In genomic region chr10:132543916-132544743, GRCh38 we compare ENCODE assay signal across 10 cellular contexts. TPM values are rescaled to one million over a fixed set of nuclear protein-coding genes. Genes with fewer than 3 reads are reported as not detected.
DNase-seq lines count a peak whose midpoint lies in the region; ATAC-seq and TF ChIP-seq lines count a peak whose summit lies in the region.
"Had no signal": no experiment of that assay in that cellular context is flagged by ENCODE, and none has a peak within 500 bp of the region (broad histone marks: within the 10 kb centered on the region; RNA-seq: fewer than 3 reads in every experiment).

No MANE protein-coding gene starts in this region.

- H2BK5ac ChIP-seq in neuronal stem cell (ENCODE audit: low read length) (no peak overlapping the region), H9 (ENCODE audit: insufficient read length, low read length) (no peak overlapping the region)

- no peak overlapping the region for H3K4ac ChIP-seq in neuronal stem cell (ENCODE audit: low read length)
- H3K4ac ChIP-seq in H9 (ENCODE audit: low read depth, low read length), result no peak overlapping the region

- H3K4me1 Mint-ChIP-seq in CD8-positive, alpha-beta memory T cell, result peaks cover 34 to 87% (median 34%) of the 10 kb centered on the region in 3 donors
- H3K4me1 Mint-ChIP-seq in H9, result peaks cover 26 to 43% of the 10 kb centered on the region in 2 experiments

- H2BK20ac ChIP-seq in H9 (ENCODE audit: low read depth, low read length, poor library complexity, severe bottlenecking), result no peak overlapping the region

- no peaks in the 10 kb centered on the region for H3K23me2 ChIP-seq in H9 (ENCODE audit: insufficient read length, low read depth, low read length, poor library complexity, severe bottlenecking)

- peaks cover 0 to 1% (median 0%) of the 10 kb centered on the region in 3 donors for H3K36me3 Mint-ChIP-seq in CD8-positive, alpha-beta memory T cell
- H3K36me3 Mint-ChIP-seq in H9 (ENCODE audit: insufficient read depth in 1 of 3, low read depth in 3 of 3), result peaks cover 0 to 2% (median 0%) of the 10 kb centered on the region in 3 experiments; a peak in 2 of 7 replicates

- H3K56ac ChIP-seq in H9 (ENCODE audit: insufficient read length, low read depth, low read length), result no peak overlapping the region

- H3K14ac ChIP-seq in neuronal stem cell (ENCODE audit: low read length) (no peak overlapping the region), H9 (ENCODE audit: insufficient read depth, low read length) (no peak overlapping the region)

- H4K91ac ChIP-seq in neuronal stem cell (ENCODE audit: low read depth, low read length, poor library complexity) (no peak overlapping the region), H9 (ENCODE audit: insufficient read length, low read depth, low read length) (no peak overlapping the region)

- H4K8ac ChIP-seq in neuronal stem cell (ENCODE audit: low read depth, low read length) (no peak overlapping the region), H9 (replicated peaks; ENCODE audit: insufficient read length, low read depth, low read length) (no peak overlapping the region)

- H2BK12ac ChIP-seq in neuronal stem cell (ENCODE audit: low read length) (no peak overlapping the region), H9 (ENCODE audit: insufficient read length, low read depth, low read length) (no peak overlapping the region)

- H2AK5ac ChIP-seq in neuronal stem cell (ENCODE audit: low read depth, low read length), result no peak overlapping the region
- no peak overlapping the region for H2AK5ac ChIP-seq in H9 (ENCODE audit: insufficient read length, low read length)

- peak overlapping the region; percentile 43 for H3K4me2 ChIP-seq in OCI-LY3 (ENCODE audit: low read length)
- no peak overlapping the region for H3K4me2 ChIP-seq in neuronal stem cell (ENCODE audit: insufficient read depth, low read length, poor library complexity, severe bottlenecking)
- no peak overlapping the region for H3K4me2 ChIP-seq in H9 (ENCODE audit: insufficient read depth, insufficient read length, low read length)

- peak in 1 of 5 donors; percentile 39 for DNase-seq in CD8-positive, alpha-beta memory T cell
- DNase-seq in neuronal stem cell (ENCODE audit: low spot score), result no peak
- no peak for DNase-seq in GDM1 (lab: John Stamatoyannopoulos, UW)
- no peak for DNase-seq in H9
- DNase-seq: gastrocnemius medialis, NCI-H446 treated with DMSO at 0.1 percent for 48 hours had no signal

- CTCF ChIA-PET in CD8-positive, alpha-beta memory T cell (lab: Charles Lee), result no interaction called here

- H3K9ac ChIP-seq in OCI-LY3 (ENCODE audit: low read length) (no peak overlapping the region), duodenal mucosa (ENCODE audit: low read depth in 1 of 2, low read length in 2 of 2) (peak overlapping the region; percentile 19 to 38), neuronal stem cell (ENCODE audit: low read depth, low read length, poor library complexity) (no peak overlapping the region), H9 (ENCODE audit: extremely low read depth, insufficient read length, low read length) (no peak overlapping the region)

- H3K9me3 Mint-ChIP-seq in CD8-positive, alpha-beta memory T cell, result no peaks in the 10 kb centered on the region
- H3K9me3 Mint-ChIP-seq in H9, result no peaks in the 10 kb centered on the region

- H3K79me2 ChIP-seq in OCI-LY3 (ENCODE audit: low read length) (no peaks in the 10 kb centered on the region), H9 (ENCODE audit: insufficient read depth, low read length) (peaks cover 2% of the 10 kb centered on the region; the same call in 1 of the 2 replicates)

- no peak overlapping the region for H3T11ph ChIP-seq in H9 (ENCODE audit: low read length)

- H3K79me1 ChIP-seq in neuronal stem cell (ENCODE audit: low read depth, low read length) (no peaks in the 10 kb centered on the region), H9 (ENCODE audit: insufficient read depth, low read depth, low read length, poor library complexity, severe bottlenecking) (peaks cover 5% of the 10 kb centered on the region)

- peaks cover 0 to 2% of the 10 kb centered on the region in 2 donors for H3K27me3 Mint-ChIP-seq in CD8-positive, alpha-beta memory T cell
- peaks cover 5% of the 10 kb centered on the region for H3K27me3 Mint-ChIP-seq in H9 (ENCODE audit: low read depth)

- peak overlapping the region; percentile 78 to 96 (median 89) for H3K4me3 Mint-ChIP-seq in CD8-positive, alpha-beta memory T cell
- no peak overlapping the region for H3K4me3 Mint-ChIP-seq in H9

- H4K20me1 ChIP-seq in OCI-LY3 (ENCODE audit: insufficient read depth, low read length) (no peaks in the 10 kb centered on the region), H9 (ENCODE audit: control insufficient read depth, insufficient read depth, insufficient read length) (no peaks in the 10 kb centered on the region)

- no peak for ATAC-seq in GM18519 (IDR thresholded peaks at IDR 0.05; ENCODE audit: low FRiP score, unreplicated experiment)
- ATAC-seq in GM18505 (IDR thresholded peaks at IDR 0.05; ENCODE audit: unreplicated experiment), result no peak
- ATAC-seq: gastrocnemius medialis had no signal

- no peak for TF ChIP-seq POLR2A in GM18505 (IDR thresholded peaks at IDR 0.05; ENCODE audit: borderline replicate concordance, extremely low read depth, insufficient read depth, insufficient read length)

- H3K23ac ChIP-seq in neuronal stem cell (ENCODE audit: low read depth, low read length, poor library complexity), result no peak overlapping the region
- H3K23ac ChIP-seq in H9 (ENCODE audit: insufficient read length, low read depth, low read length), result no peak overlapping the region

- H3K36me3 ChIP-seq in CD8-positive, alpha-beta memory T cell (ENCODE audit: insufficient read depth, low read length), result no peaks in the 10 kb centered on the region
- H3K36me3 ChIP-seq in OCI-LY3 (replicated peaks; ENCODE audit: low read depth, low read length) (no peaks in the 10 kb centered on the region), duodenal mucosa (ENCODE audit: control insufficient read depth in 1 of 2, insufficient read depth in 2 of 2, low read length in 2 of 2) (no peaks in the 10 kb centered on the region), neuronal stem cell (replicated peaks in 1 of 2; ENCODE audit: control insufficient read depth in 2 of 2, insufficient read depth in 2 of 2, low read length in 2 of 2) (no peaks in the 10 kb centered on the region)
- H3K36me3 ChIP-seq: gastrocnemius medialis had no signal

- WGBS in neuronal stem cell (ENCODE audit: extremely low coverage in 2 of 2, insufficient read length in 2 of 2, insufficient replicate concordance in 1 of 2), 2 donors, result no CpG with 5 or more reads among the region's 28 CpGs
- WGBS in H9 (ENCODE audit: extremely low coverage, insufficient read length, low lambda C conversion rate), result no CpG with 5 or more reads among the region's 28 CpGs

- peaks cover 56% of the 10 kb centered on the region for H3K4me1 ChIP-seq in CD8-positive, alpha-beta memory T cell (ENCODE audit: insufficient read depth, low read length)
- H3K4me1 ChIP-seq in OCI-LY3 (ENCODE audit: low read length), result no peaks in the 10 kb centered on the region; the same call in 1 of the 2 replicates
- peaks cover 49 to 53% of the 10 kb centered on the region in 2 donors for H3K4me1 ChIP-seq in duodenal mucosa (ENCODE audit: control insufficient read depth in 1 of 2, insufficient read depth in 2 of 2, low read length in 2 of 2)
- H3K4me1 ChIP-seq in neuronal stem cell (ENCODE audit: control insufficient read depth in 2 of 2, insufficient read depth in 1 of 2, low read depth in 1 of 2, low read length in 2 of 2), result peaks cover 7 to 18% of the 10 kb centered on the region in 2 donors
- no peaks in the 10 kb centered on the region; the same call in 1 of the 2 replicates for H3K4me1 ChIP-seq in H9 (ENCODE audit: insufficient read depth, low read length)

- H3K27ac Mint-ChIP-seq in CD8-positive, alpha-beta memory T cell, result peak overlapping the region; percentile 47 to 90 (median 85)
- no peak overlapping the region for H3K27ac Mint-ChIP-seq in H9

- no peak overlapping the region for H2BK120ac ChIP-seq in neuronal stem cell (ENCODE audit: low read depth, low read length)
- H2BK120ac ChIP-seq in H9 (ENCODE audit: low read depth, low read length, poor library complexity, severe bottlenecking), result no peak overlapping the region

- H4K5ac ChIP-seq in H9 (ENCODE audit: insufficient read length, low read depth, low read length), result no peak overlapping the region

- H3K9me3 ChIP-seq in CD8-positive, alpha-beta memory T cell (ENCODE audit: low read length), result no peaks in the 10 kb centered on the region
- H3K9me3 ChIP-seq in OCI-LY3 (ENCODE audit: insufficient read depth, low read length) (no peaks in the 10 kb centered on the region), duodenal mucosa (ENCODE audit: control insufficient read depth in 1 of 2, low read length in 2 of 2) (no peaks in the 10 kb centered on the region), neuronal stem cell (replicated peaks in 1 of 2; ENCODE audit: control insufficient read depth in 2 of 2, insufficient read depth in 1 of 2, low read depth in 1 of 2, low read length in 2 of 2) (no peaks in the 10 kb centered on the region), H9 (ENCODE audit: control insufficient read depth, low read depth, low read length) (no peaks in the 10 kb centered on the region)
- H3K9me3 ChIP-seq: gastrocnemius medialis had no signal

- no peak overlapping the region for H2BK15ac ChIP-seq in neuronal stem cell (ENCODE audit: low read length)
- H2BK15ac ChIP-seq in H9 (ENCODE audit: low read depth, low read length), result no peak overlapping the region

- no peak for TF ChIP-seq CTCF in OCI-LY3 (IDR thresholded peaks at IDR 0.05; ENCODE audit: low read depth, low read length)
- TF ChIP-seq CTCF in H9 (conservative IDR thresholded peaks at IDR 0.05), result no peak

- peak overlapping the region; percentile 55 for H3K4me3 ChIP-seq in CD8-positive, alpha-beta memory T cell (ENCODE audit: low read length)
- H3K4me3 ChIP-seq in OCI-LY3 (ENCODE audit: low read length) (no peak overlapping the region), duodenal mucosa (ENCODE audit: low read depth in 1 of 2, low read length in 2 of 2) (peak overlapping the region; percentile 54), neuronal stem cell (ENCODE audit: low read length in 2 of 2) (no peak overlapping the region)
- H3K4me3 ChIP-seq: gastrocnemius medialis had no signal

- H2AFZ ChIP-seq in OCI-LY3 (ENCODE audit: low read depth, low read length), result no peak overlapping the region
- H2AFZ ChIP-seq in neuronal stem cell (ENCODE audit: low read length), result no peak overlapping the region
- no peak overlapping the region for H2AFZ ChIP-seq in H9 (ENCODE audit: low read length)

- H3K18ac ChIP-seq in neuronal stem cell (ENCODE audit: low read length) (peak overlapping the region; percentile 44), H9 (ENCODE audit: insufficient read length, low read depth, low read length) (no peak overlapping the region)

- no peaks in the 10 kb centered on the region for H3K27me3 ChIP-seq in CD8-positive, alpha-beta memory T cell (ENCODE audit: insufficient read depth, low read length, poor library complexity, severe bottlenecking)
- H3K27me3 ChIP-seq in OCI-LY3 (ENCODE audit: low read depth, low read length) (no peaks in the 10 kb centered on the region), duodenal mucosa (ENCODE audit: control insufficient read depth in 1 of 2, insufficient read depth in 2 of 2, low read length in 2 of 2) (no peaks in the 10 kb centered on the region), neuronal stem cell (ENCODE audit: control insufficient read depth in 3 of 3, insufficient read depth in 3 of 3, low read depth in 1 of 3, low read length in 3 of 3) (no peaks in the 10 kb centered on the region), H9 (ENCODE audit: insufficient read depth, low read length) (no peaks in the 10 kb centered on the region)
- H3K27me3 ChIP-seq: gastrocnemius medialis had no signal

- no peak overlapping the region for H3K27ac ChIP-seq in CD8-positive, alpha-beta memory T cell (ENCODE audit: low read depth, low read length)
- H3K27ac ChIP-seq in OCI-LY3 (ENCODE audit: low read length), result no peak overlapping the region
- H3K27ac ChIP-seq in duodenal mucosa (ENCODE audit: low read depth, low read length), result no peak overlapping the region
- no peak overlapping the region for H3K27ac ChIP-seq in neuronal stem cell (replicated peaks; ENCODE audit: low read length)
- no peak overlapping the region for H3K27ac ChIP-seq in H9 (ENCODE audit: insufficient read length, low read depth, low read length)
- H3K27ac ChIP-seq: gastrocnemius medialis had no signal

- POLR2A ChIA-PET in CD8-positive, alpha-beta memory T cell (lab: Charles Lee), result no interaction called here

RNA-seq across cellular contexts. Expression of gene INPP5A, which starts 6.5 kb away (rescaled TPM):
- 1 to 10 TPM; 4.8 to 6.1 TPM for total RNA-seq in CD8-positive, alpha-beta memory T cell
- 1.1 TPM for polyA plus RNA-seq in CD8-positive, alpha-beta memory T cell
- 13.4 TPM for polyA plus RNA-seq in neuronal stem cell (2013, experiment 1 of 2)
- 13.7 TPM for polyA plus RNA-seq in neuronal stem cell (2013, experiment 2 of 2)
- 17.7 and 19.1 TPM in 2 replicates for total RNA-seq in H9 (2021)

Comparison
In these comparisons a context has a peak if more than half of its experiments do, and no peak if none do; other contexts are left out.
1. H3K4me3 ChIP-seq: peak in CD8-positive, alpha-beta memory T cell (single experiment) and duodenal mucosa (2 of 2); none in OCI-LY3 (single experiment) and neuronal stem cell (0 of 2).
2. H3K27ac Mint-ChIP-seq: peak in CD8-positive, alpha-beta memory T cell (8 of 8); none in H9 (0 of 3).
3. H3K4me3 Mint-ChIP-seq: peak in CD8-positive, alpha-beta memory T cell (7 of 7); none in H9 (0 of 2).
4. H3K9ac ChIP-seq: peak in duodenal mucosa (2 of 2); none in OCI-LY3 (single experiment), neuronal stem cell (single experiment) and H9 (single experiment).